ENCODE assay signal across 17 cellular contexts in the genomic region with DNA sequence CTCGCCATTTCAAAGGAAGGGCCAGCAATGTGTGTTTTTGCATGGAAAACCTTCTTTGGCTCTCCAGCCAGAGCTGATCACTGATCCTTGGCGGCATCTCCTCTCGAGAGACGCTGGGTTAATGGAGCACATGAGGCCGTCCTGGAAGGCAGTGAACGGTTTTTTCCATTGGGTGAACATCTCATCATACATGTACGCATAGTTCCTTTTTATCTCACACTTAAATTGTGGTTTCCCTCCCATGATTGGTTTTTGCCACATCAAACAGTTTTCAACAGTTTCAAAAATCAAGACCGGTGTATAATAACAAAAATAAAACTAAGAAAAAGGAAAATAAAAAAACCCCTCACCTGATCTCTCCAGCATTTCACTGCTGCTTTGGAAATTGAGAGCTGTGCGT.
A peak's percentile ranks its signal among the peaks of the same experiment; 100 is the strongest.
DNase-seq lines count a peak whose midpoint lies in the region; ATAC-seq and TF ChIP-seq lines count a peak whose summit lies in the region.
"Had no signal": no experiment of that assay in that cellular context is flagged by ENCODE, and none has a peak within 500 bp of the region (broad histone marks: within the 10 kb centered on the region; RNA-seq: fewer than 3 reads in every experiment).

No MANE protein-coding gene starts in this region.

- no peak for TF ChIP-seq POLR2A in thyroid gland (IDR thresholded peaks at IDR 0.05)

- ATAC-seq in Right ventricle myocardium superior (ENCODE audit: poor library complexity) (peak; percentile 71), naive B cell (ENCODE audit: low read depth in 2 of 2) (peak; percentile 65 to 84)
- peak; percentile 51 to 64 for ATAC-seq in activated T-cell treated with anti-CD3 and anti-CD28 coated beads, Interleukin-2, amount 50 U/mL, for 72 hours (replicated peaks in 1 of 2)
- ATAC-seq in stimulated activated memory B cell treated with anti-CD40 and anti-IgM and Interleukin-4, amounts not matched to agents 10 μg/mL and 1 μg/mL and 100 μg/mL, for 72 hours, result no peak

- H3K9me3 ChIP-seq in left ventricle myocardium inferior (replicated peaks), result no peaks in the 10 kb centered on the region
- no peaks in the 10 kb centered on the region for H3K9me3 ChIP-seq in thyroid gland
- H3K9me3 ChIP-seq in hepatocyte (ENCODE audit: low read depth), result no peaks in the 10 kb centered on the region
- H3K9me3 ChIP-seq: transverse colon had no signal

- H3K27me3 Mint-ChIP-seq in activated T-cell treated with anti-CD3 and anti-CD28 coated beads, Interleukin-2, amount 50 U/mL, for 72 hours (ENCODE audit: low read depth), result peaks cover 56% of the 10 kb centered on the region
- H3K27me3 Mint-ChIP-seq in naive B cell, result peaks cover 18 to 29% (median 20%) of the 10 kb centered on the region in 3 donors
- peaks cover 49% of the 10 kb centered on the region for H3K27me3 Mint-ChIP-seq in stimulated activated memory B cell treated with anti-CD40 and anti-IgM and Interleukin-4, amounts not matched to agents 10 μg/mL and 1 μg/mL and 100 μg/mL, for 72 hours

- no peak overlapping the region for H3K27ac Mint-ChIP-seq in activated T-cell treated with anti-CD3 and anti-CD28 coated beads, Interleukin-2, amount 50 U/mL, for 72 hours
- H3K27ac Mint-ChIP-seq in naive B cell, result peak overlapping the region in 1 of 6 donors; percentile 67
- no peak overlapping the region for H3K27ac Mint-ChIP-seq in stimulated activated memory B cell treated with anti-CD40 and anti-IgM and Interleukin-4, amounts not matched to agents 10 μg/mL and 1 μg/mL and 100 μg/mL, for 72 hours
- H3K27ac Mint-ChIP-seq: memory B cell, neural progenitor cell had no signal

- no peak overlapping the region for H2AFZ ChIP-seq in hepatocyte
- H2AFZ ChIP-seq: neural progenitor cell had no signal

- H3K9me2 ChIP-seq in hepatocyte (replicated peaks; ENCODE audit: insufficient read depth), result no peaks in the 10 kb centered on the region

- no peaks in the 10 kb centered on the region for H3K36me3 Mint-ChIP-seq in activated T-cell treated with anti-CD3 and anti-CD28 coated beads, Interleukin-2, amount 50 U/mL, for 72 hours (ENCODE audit: insufficient read depth in 2 of 2)
- no peaks in the 10 kb centered on the region for H3K36me3 Mint-ChIP-seq in naive B cell
- no peaks in the 10 kb centered on the region for H3K36me3 Mint-ChIP-seq in stimulated activated memory B cell treated with anti-CD40 and anti-IgM and Interleukin-4, amounts not matched to agents 10 μg/mL and 1 μg/mL and 100 μg/mL, for 72 hours
- H3K36me3 Mint-ChIP-seq: memory B cell, neural progenitor cell had no signal

- intact Hi-C loops in Right ventricle myocardium superior (cut with DNase I), result no loop called here
- intact Hi-C loops in left ventricle myocardium inferior (cut with micrococcal nuclease), result no loop called here
- intact Hi-C loops in thyroid gland (cut with DNase I), result no loop called here

- H3K4me1 ChIP-seq in left ventricle myocardium inferior (no peaks in the 10 kb centered on the region), thyroid gland (peaks cover 0 to 11% of the 10 kb centered on the region in 2 donors), hepatocyte (ENCODE audit: insufficient read depth) (peaks cover 4% of the 10 kb centered on the region)
- H3K4me1 ChIP-seq: transverse colon had no signal

- 33% methylated on average over 9 of the region's 9 CpGs for WGBS in thyroid gland, 2 donors
- WGBS in hepatocyte (ENCODE audit: low lambda C conversion rate, missing lambda C conversion rate), result 93% methylated on average over 9 of the region's 9 CpGs

- H3K4me3 Mint-ChIP-seq in activated T-cell treated with anti-CD3 and anti-CD28 coated beads, Interleukin-2, amount 50 U/mL, for 72 hours, result no peak overlapping the region
- H3K4me3 Mint-ChIP-seq in naive B cell, result no peak overlapping the region
- H3K4me3 Mint-ChIP-seq in stimulated activated memory B cell treated with anti-CD40 and anti-IgM and Interleukin-4, amounts not matched to agents 10 μg/mL and 1 μg/mL and 100 μg/mL, for 72 hours, result no peak overlapping the region
- H3K4me3 Mint-ChIP-seq: memory B cell, neural progenitor cell had no signal

- no peaks in the 10 kb centered on the region for H4K20me1 ChIP-seq in hepatocyte (ENCODE audit: insufficient read depth, poor library complexity, severe bottlenecking)

- H3K4me2 ChIP-seq in hepatocyte, result no peak overlapping the region
- H3K4me2 ChIP-seq: neural progenitor cell had no signal

- H3K4me3 ChIP-seq in left ventricle myocardium inferior, result no peak overlapping the region
- H3K4me3 ChIP-seq in thyroid gland (replicated peaks in 1 of 3), result no peak overlapping the region
- H3K4me3 ChIP-seq in hepatocyte, result no peak overlapping the region
- H3K4me3 ChIP-seq: neural progenitor cell, transverse colon had no signal

- DNase-seq in Right ventricle myocardium superior (peak; percentile 50), left ventricle myocardium inferior (no peak), naive B cell (peak; percentile 11), thyroid gland (peak; percentile 49 to 66), RKO (ENCODE audit: low spot score) (no peak), hepatocyte (ENCODE audit: low spot score) (no peak)
- DNase-seq in activated T-cell treated with anti-CD3 and anti-CD28 coated beads, Interleukin-2, amount 50 U/mL, for 72 hours, result peak in 1 of 2 donors; percentile 3
- DNase-seq: activated effector memory CD4-positive, alpha-beta T cell treated with anti-CD3 and anti-CD28 coated beads, Interleukin-2, amount 50 U/mL, for 16 hours; Calu3; GF-D8; NCI-H226; SHP77 treated with DMSO at 0.1 percent for 48 hours; transverse colon had no signal

- no peak overlapping the region for H3K27ac ChIP-seq in left ventricle myocardium inferior (replicated peaks)
- H3K27ac ChIP-seq in thyroid gland, result peak overlapping the region in 1 of 3 donors; percentile 23
- no peak overlapping the region for H3K27ac ChIP-seq in hepatocyte
- H3K27ac ChIP-seq: epithelial cell of prostate, neural progenitor cell, transverse colon had no signal

- H3K36me3 ChIP-seq in left ventricle myocardium inferior, result no peaks in the 10 kb centered on the region
- H3K36me3 ChIP-seq in thyroid gland, result no peaks in the 10 kb centered on the region
- no peaks in the 10 kb centered on the region for H3K36me3 ChIP-seq in hepatocyte (replicated peaks; ENCODE audit: insufficient read depth, low read depth)
- H3K36me3 ChIP-seq: neural progenitor cell, transverse colon had no signal

- H3K4me1 Mint-ChIP-seq in activated T-cell treated with anti-CD3 and anti-CD28 coated beads, Interleukin-2, amount 50 U/mL, for 72 hours (ENCODE audit: low read depth), result peaks cover 25% of the 10 kb centered on the region
- H3K4me1 Mint-ChIP-seq in naive B cell, result peaks cover 3 to 10% (median 9%) of the 10 kb centered on the region in 3 donors
- no peaks in the 10 kb centered on the region for H3K4me1 Mint-ChIP-seq in stimulated activated memory B cell treated with anti-CD40 and anti-IgM and Interleukin-4, amounts not matched to agents 10 μg/mL and 1 μg/mL and 100 μg/mL, for 72 hours
- H3K4me1 Mint-ChIP-seq: memory B cell had no signal

- TF ChIP-seq CTCF in left ventricle myocardium inferior (IDR thresholded peaks at IDR 0.05; ENCODE audit: borderline replicate concordance) (no peak), thyroid gland (IDR thresholded peaks at IDR 0.05) (no peak), hepatocyte (IDR thresholded peaks at IDR 0.05; ENCODE audit: poor library complexity) (no peak)

- H3K27me3 ChIP-seq in left ventricle myocardium inferior (ENCODE audit: low read depth) (peaks cover 33% of the 10 kb centered on the region), thyroid gland (no peaks in the 10 kb centered on the region), hepatocyte (no peaks in the 10 kb centered on the region)
- H3K27me3 ChIP-seq: neural progenitor cell had no signal

- H3K9me3 Mint-ChIP-seq in activated T-cell treated with anti-CD3 and anti-CD28 coated beads, Interleukin-2, amount 50 U/mL, for 72 hours, result no peaks in the 10 kb centered on the region
- H3K9me3 Mint-ChIP-seq in naive B cell, result no peaks in the 10 kb centered on the region
- H3K9me3 Mint-ChIP-seq in stimulated activated memory B cell treated with anti-CD40 and anti-IgM and Interleukin-4, amounts not matched to agents 10 μg/mL and 1 μg/mL and 100 μg/mL, for 72 hours, result no peaks in the 10 kb centered on the region
- H3K9me3 Mint-ChIP-seq: memory B cell, neural progenitor cell had no signal

- H3K79me2 ChIP-seq in hepatocyte, result no peaks in the 10 kb centered on the region

Comparison
In these comparisons a context has a peak if more than half of its experiments do, and no peak if none do; other contexts are left out.
1. DNase-seq: peak in Right ventricle myocardium superior (single experiment), naive B cell (single experiment) and thyroid gland (2 of 2); none in left ventricle myocardium inferior (single experiment), RKO (single experiment) and hepatocyte (single experiment).